ENCODE assay signal across 19 cellular contexts in genomic region chr13:67844544-67844943, GRCh38.
"Had no signal": no experiment of that assay in that cellular context is flagged by ENCODE, and none has a peak within 500 bp of the region (broad histone marks: within the 10 kb centered on the region; RNA-seq: fewer than 3 reads in every experiment).

No MANE protein-coding gene starts in this region.

- H3K27me3 Mint-ChIP-seq: naive thymus-derived CD8-positive, alpha-beta T cell had no signal

- FAIRE-seq: islet of Langerhans had no signal

- ATAC-seq: esophagus mucosa; heart left ventricle; left lobe of liver; mucosa of descending colon; naive thymus-derived CD8-positive, alpha-beta T cell; psoas muscle; sciatic nerve had no signal

- H3K27ac Mint-ChIP-seq: naive thymus-derived CD8-positive, alpha-beta T cell had no signal

- H3K4me3 Mint-ChIP-seq: naive thymus-derived CD8-positive, alpha-beta T cell had no signal

- H3K4me1 ChIP-seq: colonic mucosa, heart left ventricle, psoas muscle, stomach had no signal

- DNase-seq: colonic mucosa; dermis blood vessel endothelial cell; heart left ventricle; hippocampal formation; kidney glomerular epithelial cell; mucosa of descending colon; naive thymus-derived CD8-positive, alpha-beta T cell; psoas muscle; stimulated activated CD4-positive, alpha-beta T cell treated with anti-CD3 and anti-CD28 coated beads, Interleukin-2, amount 100 ng/mL, for 24 hours; stimulated activated CD4-positive, alpha-beta T cell treated with anti-CD3 and anti-CD28 coated beads, Interleukin-4, amount 100 ng/mL, for 4 hours; stimulated activated naive CD4-positive, alpha-beta T cell; stomach; substantia nigra; trophoblast cell had no signal

- H3K4me1 Mint-ChIP-seq: naive thymus-derived CD8-positive, alpha-beta T cell had no signal

- H3K27me3 ChIP-seq: colonic mucosa, heart left ventricle, neutrophil, stomach had no signal

- H3K9me3 ChIP-seq: colonic mucosa, neutrophil, psoas muscle had no signal

- H3K36me3 ChIP-seq: colonic mucosa, heart left ventricle, neutrophil, stomach had no signal

- H3K4me3 ChIP-seq: colonic mucosa, heart left ventricle, mucosa of descending colon, psoas muscle, stomach had no signal

- H3K27ac ChIP-seq: colonic mucosa, heart left ventricle, neutrophil, psoas muscle, stomach had no signal
